Comparison of ENCODE assay signal across 26 cellular contexts in the genomic region with DNA sequence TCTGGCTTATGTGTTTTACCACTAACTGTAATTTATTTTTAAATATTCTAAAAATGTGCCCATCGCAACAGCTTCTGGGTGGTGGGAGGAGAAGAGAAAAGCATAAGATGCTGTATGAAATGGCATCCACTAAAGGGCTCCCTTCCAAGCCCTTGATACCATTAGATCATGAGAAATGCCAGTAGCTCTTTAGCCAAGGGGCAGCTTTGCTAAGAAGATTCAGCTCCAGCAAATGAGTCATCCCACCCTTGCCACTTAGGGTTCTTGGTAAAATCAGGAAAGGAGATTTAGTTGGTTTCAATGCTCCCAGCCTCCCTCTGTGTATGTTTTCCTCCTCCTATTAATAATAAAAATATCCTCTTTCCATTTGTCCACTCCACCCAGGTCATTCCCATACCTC.
DNase-seq lines count a peak whose midpoint lies in the region; TF ChIP-seq lines count a peak whose summit lies in the region.
"Had no signal": no experiment of that assay in that cellular context is flagged by ENCODE, and none has a peak within 500 bp of the region (broad histone marks: within the 10 kb centered on the region; RNA-seq: fewer than 3 reads in every experiment).

No MANE protein-coding gene starts in this region.

- no peak for TF ChIP-seq POLR2A in uterus (IDR thresholded peaks at IDR 0.05)

- no peak for TF ChIP-seq CTCF in epithelial cell of esophagus (IDR thresholded peaks at IDR 0.05; ENCODE audit: insufficient read depth, low read depth, low read length, missing control alignments)
- TF ChIP-seq CTCF in smooth muscle cell (IDR thresholded peaks at IDR 0.05; ENCODE audit: borderline replicate concordance, insufficient read depth, poor library complexity, severe bottlenecking): no peak
- TF ChIP-seq CTCF in uterus (IDR thresholded peaks at IDR 0.05): no peak

- H3K4me3 ChIP-seq in epithelial cell of esophagus (ENCODE audit: low read length): no peak overlapping the region
- H3K4me3 ChIP-seq in smooth muscle cell: no peak overlapping the region
- H3K4me3 ChIP-seq in uterus: no peak overlapping the region
- H3K4me3 ChIP-seq: GM23248, SK-N-MC had no signal

- 79% methylated on average over 1 of the region's 1 CpG for WGBS in smooth muscle cell (ENCODE audit: low lambda C conversion rate)

- H3K4me2 ChIP-seq in smooth muscle cell: peak overlapping the region; percentile 61
- H3K4me2 ChIP-seq: KMS-11 had no signal

- H3F3A ChIP-seq in smooth muscle cell (ENCODE audit: low read depth): peaks cover 7% of the 10 kb centered on the region

- peaks cover 7% of the 10 kb centered on the region for H3K4me1 ChIP-seq in smooth muscle cell (ENCODE audit: low read depth)
- no peaks in the 10 kb centered on the region for H3K4me1 ChIP-seq in uterus

- H3K9me3 ChIP-seq in smooth muscle cell (replicated peaks; ENCODE audit: low read depth): no peaks in the 10 kb centered on the region
- no peaks in the 10 kb centered on the region for H3K9me3 ChIP-seq in uterus

- peak; percentile 21 for DNase-seq in H4 (ENCODE audit: low spot score)
- peak; percentile 85 for DNase-seq in NCI-H226
- peak; percentile 16 for DNase-seq in epithelial cell of esophagus (ENCODE audit: low read depth)
- no peak for DNase-seq in smooth muscle cell (lab: John Stamatoyannopoulos, UW; ENCODE audit: unreplicated experiment)
- DNase-seq in uterus: no peak
- no peak for DNase-seq in NCI-H187 (lab: John Stamatoyannopoulos, UW)
- DNase-seq in DMS153 treated with DMSO at 0.1 percent for 48 hours (lab: John Stamatoyannopoulos, UW; ENCODE audit: unreplicated experiment): no peak
- DNase-seq: ACHN; Calu3; CD8-positive, alpha-beta memory T cell; DMS153; EL; GF-D8; GM23248; HCEC 1CT; IMR-90; NCI-H1417; NCI-H1694 treated with DMSO at 0.1 percent for 48 hours; NCI-H510A treated with DMSO at 0.1 percent for 48 hours; NCI-H748 treated with DMSO at 0.1 percent for 48 hours; NK-92 treated with Interleukin-12 subunit alpha and Interleukin-12 subunit beta, amount 100 ng/mL, for 24 hours; SHP77 treated with DMSO at 0.1 percent for 48 hours had no signal

- H3K27ac ChIP-seq in smooth muscle cell (ENCODE audit: low read depth): no peak overlapping the region
- H3K27ac ChIP-seq in uterus: no peak overlapping the region
- H3K27ac ChIP-seq: C4-2B, GM23248, KMS-11, RWPE1, SK-N-MC had no signal

- H2AFZ ChIP-seq in smooth muscle cell (ENCODE audit: low read depth): no peak overlapping the region
- H2AFZ ChIP-seq: GM23248 had no signal

- no peaks in the 10 kb centered on the region for H3K36me3 ChIP-seq in smooth muscle cell (ENCODE audit: low read depth)
- no peaks in the 10 kb centered on the region for H3K36me3 ChIP-seq in uterus

- no peaks in the 10 kb centered on the region for H3K79me2 ChIP-seq in smooth muscle cell (ENCODE audit: low read depth)

- H3K9ac ChIP-seq in smooth muscle cell (ENCODE audit: low read depth): no peak overlapping the region
- H3K9ac ChIP-seq: GM23248, KMS-11 had no signal

- intact Hi-C loops in uterus (cut with DNase I; ENCODE audit: low total_unique reads): no loop called here

- H3K27me3 ChIP-seq in smooth muscle cell (ENCODE audit: low read depth) (no peaks in the 10 kb centered on the region), uterus (no peaks in the 10 kb centered on the region)

- no peaks in the 10 kb centered on the region for H4K20me1 ChIP-seq in smooth muscle cell (ENCODE audit: low read depth)

Comparison
In these comparisons a context has a peak if more than half of its experiments do, and no peak if none do; other contexts are left out.
1. DNase-seq: peak in H4 (single experiment), NCI-H226 (single experiment) and epithelial cell of esophagus (single experiment); none in smooth muscle cell (single experiment), uterus (0 of 2), NCI-H187 (0 of 2) and DMS153 treated with DMSO at 0.1 percent for 48 hours (single experiment).